ENCODE assay signal across 8 cellular contexts in genomic region chr6:154733610-154734379, GRCh38. TPM values are rescaled to one million over a fixed set of nuclear protein-coding genes. Genes with fewer than 3 reads are reported as not detected.
DNase-seq lines count a peak whose midpoint lies in the region; ATAC-seq and TF ChIP-seq lines count a peak whose summit lies in the region.

No MANE protein-coding gene starts in this region.

- peak overlapping the region; percentile 90 for H3K27ac ChIP-seq in PC-3 (ENCODE audit: low read length)
- H3K27ac ChIP-seq in esophagus (ENCODE audit: low read depth in 2 of 2, low read length in 1 of 2), result peak overlapping the region; percentile 100
- peak overlapping the region; percentile 99 for H3K27ac ChIP-seq in mucosa of rectum (ENCODE audit: low read depth in 2 of 2, low read length in 2 of 2)

- H2AFZ ChIP-seq in PC-3 (ENCODE audit: low read length), result peak overlapping the region; percentile 83

- H3K9me3 ChIP-seq in PC-3 (ENCODE audit: low read length) (no peaks in the 10 kb centered on the region), esophagus (ENCODE audit: control insufficient read depth in 2 of 2, insufficient read depth in 1 of 2, low read depth in 1 of 2, low read length in 1 of 2) (peaks cover 0 to 2% of the 10 kb centered on the region in 2 donors), mucosa of rectum (ENCODE audit: control insufficient read depth in 2 of 2, low read length in 2 of 2) (no peaks in the 10 kb centered on the region)

- peak overlapping the region; percentile 97 for H3K27ac Mint-ChIP-seq in activated T-cell treated with anti-CD3 and anti-CD28 coated beads, Interleukin-2, amount 50 U/mL, for 24 hours

- H3K9me2 ChIP-seq in PC-3 (replicated peaks; ENCODE audit: low read length), result no peaks in the 10 kb centered on the region

- H4K20me1 ChIP-seq in PC-3 (ENCODE audit: low read length), result peaks cover 29% of the 10 kb centered on the region

- H3K79me2 ChIP-seq in PC-3 (ENCODE audit: low read length), result peaks cover 48% of the 10 kb centered on the region

- H3F3A ChIP-seq in PC-3 (ENCODE audit: low read length, unreplicated experiment), result no peaks in the 10 kb centered on the region

- H3K4me1 ChIP-seq in PC-3 (ENCODE audit: insufficient read depth, low read length) (peaks cover 20% of the 10 kb centered on the region), esophagus (ENCODE audit: control insufficient read depth in 2 of 2, insufficient read depth in 2 of 2, low read length in 1 of 2) (peaks cover 3 to 4% of the 10 kb centered on the region in 2 donors), mucosa of rectum (ENCODE audit: control insufficient read depth in 2 of 2, insufficient read depth in 2 of 2, low read length in 2 of 2) (peaks cover 18 to 20% of the 10 kb centered on the region in 2 donors)

- H3K36me3 ChIP-seq in PC-3 (ENCODE audit: low read depth, low read length) (peaks cover 4% of the 10 kb centered on the region; the same call in 1 of the 2 replicates), esophagus (ENCODE audit: control insufficient read depth in 2 of 2, insufficient read depth in 2 of 2, low read length in 1 of 2) (peaks cover 0 to 5% of the 10 kb centered on the region in 2 donors), mucosa of rectum (ENCODE audit: control insufficient read depth in 2 of 2, insufficient read depth in 2 of 2, low read length in 2 of 2) (peaks cover 0 to 3% of the 10 kb centered on the region in 2 donors)

- peak overlapping the region; percentile 85 for H3K4me3 ChIP-seq in Jurkat, Clone E6-1 (ENCODE audit: low read length)
- H3K4me3 ChIP-seq in PC-3 (ENCODE audit: low read length) (peak overlapping the region; percentile 79), esophagus (ENCODE audit: low read depth in 1 of 2, low read length in 2 of 2) (peak overlapping the region; percentile 80 to 92), mucosa of rectum (ENCODE audit: low read length in 2 of 2) (peak overlapping the region; percentile 94 to 95)

- POLR2A ChIA-PET in PC-3 (lab: Charles Lee; ENCODE audit: unreplicated experiment), result interaction anchor here (0.5 to 0.6 kb wide), 2 partner anchors 34 to 94 kb away, joined by 6 to 21 read pairs; no protein-coding TSS in a partner anchor

- peaks cover 49% of the 10 kb centered on the region for H3K4me1 Mint-ChIP-seq in activated T-cell treated with anti-CD3 and anti-CD28 coated beads, Interleukin-2, amount 50 U/mL, for 24 hours (ENCODE audit: low read depth)

- 1% methylated on average over 44 to 73 of the region's 73 CpGs for WGBS in esophagus, 2 donors

- BruUV-seq in PC-3 (replicated peaks; lab: Mats Ljungman, UMichigan), result no TSS peak

- H3K4me3 Mint-ChIP-seq in activated T-cell treated with anti-CD3 and anti-CD28 coated beads, Interleukin-2, amount 50 U/mL, for 24 hours, result peak overlapping the region; percentile 87

- intact Hi-C loops in PC-3 (cut with micrococcal nuclease), result loop anchor here (1.0 to 5.0 kb wide), 3 partner anchors 59 to 72 kb away; no protein-coding TSS in a partner anchor

- H3K4me2 ChIP-seq in PC-3 (ENCODE audit: low read length), result peak overlapping the region; percentile 92

- peak; percentile 82 for ATAC-seq in GM21717 (IDR thresholded peaks at IDR 0.05; ENCODE audit: unreplicated experiment)
- peak; percentile 86 for ATAC-seq in PC-3

- DNase-seq in DMS153 treated with DMSO at 0.1 percent for 48 hours (lab: John Stamatoyannopoulos, UW; ENCODE audit: unreplicated experiment), result peak; percentile 27
- peak; percentile 79 for DNase-seq in Jurkat, Clone E6-1 (ENCODE audit: low read depth, low spot score)
- DNase-seq in PC-3, result peak; percentile 93
- peak; percentile 93 for DNase-seq in activated T-cell treated with anti-CD3 and anti-CD28 coated beads, Interleukin-2, amount 50 U/mL, for 24 hours
- peak; percentile 59 to 80 for DNase-seq in stimulated activated CD8-positive, alpha-beta memory T cell treated with anti-CD3 and anti-CD28 coated beads, Interleukin-4, amount 100 ng/mL, for 4 hours (ENCODE audit: low read depth in 2 of 2, low spot score in 1 of 2)

- CTCF ChIA-PET in PC-3 (lab: Charles Lee), result interaction anchor here (0.6 to 0.8 kb wide), 2 partner anchors 58 to 364 kb away, joined by 3 read pairs; no protein-coding TSS in a partner anchor

- H3K9ac ChIP-seq in PC-3 (ENCODE audit: low read length) (peak overlapping the region; percentile 98), mucosa of rectum (ENCODE audit: low read depth in 1 of 2, low read length in 2 of 2) (peak overlapping the region; percentile 81 to 98)

- H3K36me3 Mint-ChIP-seq in activated T-cell treated with anti-CD3 and anti-CD28 coated beads, Interleukin-2, amount 50 U/mL, for 24 hours (ENCODE audit: low read depth), result peaks cover 39% of the 10 kb centered on the region

- H3K27me3 Mint-ChIP-seq in activated T-cell treated with anti-CD3 and anti-CD28 coated beads, Interleukin-2, amount 50 U/mL, for 24 hours, result no peaks in the 10 kb centered on the region

- H3K27me3 ChIP-seq in PC-3 (ENCODE audit: low read length) (no peaks in the 10 kb centered on the region), esophagus (ENCODE audit: control insufficient read depth in 1 of 2, insufficient read depth in 2 of 2, low read length in 2 of 2) (no peaks in the 10 kb centered on the region), mucosa of rectum (ENCODE audit: control insufficient read depth in 2 of 2, insufficient read depth in 2 of 2, low read length in 2 of 2) (no peaks in the 10 kb centered on the region)

- no peak for TF ChIP-seq CTCF in PC-3 (conservative IDR thresholded peaks at IDR 0.05; ENCODE audit: low read depth, low read length)

- no peaks in the 10 kb centered on the region for H3K9me3 Mint-ChIP-seq in activated T-cell treated with anti-CD3 and anti-CD28 coated beads, Interleukin-2, amount 50 U/mL, for 24 hours

RNA-seq across cellular contexts. Expression of gene SCAF8, which starts 0.6 kb away (rescaled TPM):
- 12.9 TPM for polyA plus RNA-seq in Jurkat, Clone E6-1 (2012; ENCODE audit: insufficient read depth, insufficient read length)
- 11.9 and 15.0 TPM in 2 replicates for total RNA-seq in PC-3 (2014; rRNA removed)
- polyA plus RNA-seq in esophagus, result 10 to 100 TPM in 1 of 2 donors, 1 to 10 TPM in 1; 9.1 to 10.2 TPM

Comparison
In these comparisons a context has a peak if more than half of its experiments do, and no peak if none do; other contexts are left out.
1. Peak in every context shown above with its lines: DNase-seq, ATAC-seq, H3K4me3 ChIP-seq and H3K27ac ChIP-seq.
2. DNase-seq: peak in every context shown above with its lines; median percentile 93 in PC-3; 93 in activated T-cell treated with anti-CD3 and anti-CD28 coated beads, Interleukin-2, amount 50 U/mL, for 24 hours; 79 in Jurkat, Clone E6-1; 70 in stimulated activated CD8-positive, alpha-beta memory T cell treated with anti-CD3 and anti-CD28 coated beads, Interleukin-4, amount 100 ng/mL, for 4 hours; 27 in DMS153 treated with DMSO at 0.1 percent for 48 hours.